ENCODE assay signal across 1 cellular context in the genomic region with DNA sequence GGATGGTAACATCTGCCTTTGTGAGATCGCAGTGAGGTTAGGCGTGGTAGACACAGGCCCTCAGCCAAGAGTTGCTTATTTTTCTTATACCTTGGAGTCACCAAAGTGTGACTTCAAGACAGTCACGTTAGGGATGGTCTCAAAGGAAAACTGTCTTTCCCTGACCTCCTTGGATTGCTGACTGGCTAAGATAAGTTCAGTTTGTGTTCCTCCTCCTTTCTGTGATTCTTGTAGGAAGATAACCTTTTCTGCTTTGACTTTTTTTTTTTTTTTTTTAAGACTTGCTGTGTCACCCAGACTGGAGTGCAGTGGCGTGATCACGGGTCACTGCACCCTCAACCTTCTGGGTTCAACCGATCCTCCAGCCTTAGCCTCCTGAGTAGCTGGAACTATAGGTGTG.
TF ChIP-seq lines count a peak whose summit lies in the region.

No MANE protein-coding gene starts in this region.

TF ChIP-seq in K562, 482 proteins besides CTCF, POLR2A, EP300 and RAD21 (continued from another document and continues in another):
- TF ChIP-seq, protein P1, sequence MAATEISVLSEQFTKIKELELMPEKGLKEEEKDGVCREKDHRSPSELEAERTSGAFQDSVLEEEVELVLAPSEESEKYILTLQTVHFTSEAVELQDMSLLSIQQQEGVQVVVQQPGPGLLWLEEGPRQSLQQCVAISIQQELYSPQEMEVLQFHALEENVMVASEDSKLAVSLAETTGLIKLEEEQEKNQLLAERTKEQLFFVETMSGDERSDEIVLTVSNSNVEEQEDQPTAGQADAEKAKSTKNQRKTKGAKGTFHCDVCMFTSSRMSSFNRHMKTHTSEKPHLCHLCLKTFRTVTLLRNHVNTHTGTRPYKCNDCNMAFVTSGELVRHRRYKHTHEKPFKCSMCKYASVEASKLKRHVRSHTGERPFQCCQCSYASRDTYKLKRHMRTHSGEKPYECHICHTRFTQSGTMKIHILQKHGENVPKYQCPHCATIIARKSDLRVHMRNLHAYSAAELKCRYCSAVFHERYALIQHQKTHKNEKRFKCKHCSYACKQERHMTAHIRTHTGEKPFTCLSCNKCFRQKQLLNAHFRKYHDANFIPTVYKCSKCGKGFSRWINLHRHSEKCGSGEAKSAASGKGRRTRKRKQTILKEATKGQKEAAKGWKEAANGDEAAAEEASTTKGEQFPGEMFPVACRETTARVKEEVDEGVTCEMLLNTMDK (IDR thresholded peaks at IDR 0.05; ENCODE audit: borderline replicate concordance, insufficient read depth, low read depth, low read length, poor library complexity, severe bottlenecking): no peak
- TF ChIP-seq, protein P2, sequence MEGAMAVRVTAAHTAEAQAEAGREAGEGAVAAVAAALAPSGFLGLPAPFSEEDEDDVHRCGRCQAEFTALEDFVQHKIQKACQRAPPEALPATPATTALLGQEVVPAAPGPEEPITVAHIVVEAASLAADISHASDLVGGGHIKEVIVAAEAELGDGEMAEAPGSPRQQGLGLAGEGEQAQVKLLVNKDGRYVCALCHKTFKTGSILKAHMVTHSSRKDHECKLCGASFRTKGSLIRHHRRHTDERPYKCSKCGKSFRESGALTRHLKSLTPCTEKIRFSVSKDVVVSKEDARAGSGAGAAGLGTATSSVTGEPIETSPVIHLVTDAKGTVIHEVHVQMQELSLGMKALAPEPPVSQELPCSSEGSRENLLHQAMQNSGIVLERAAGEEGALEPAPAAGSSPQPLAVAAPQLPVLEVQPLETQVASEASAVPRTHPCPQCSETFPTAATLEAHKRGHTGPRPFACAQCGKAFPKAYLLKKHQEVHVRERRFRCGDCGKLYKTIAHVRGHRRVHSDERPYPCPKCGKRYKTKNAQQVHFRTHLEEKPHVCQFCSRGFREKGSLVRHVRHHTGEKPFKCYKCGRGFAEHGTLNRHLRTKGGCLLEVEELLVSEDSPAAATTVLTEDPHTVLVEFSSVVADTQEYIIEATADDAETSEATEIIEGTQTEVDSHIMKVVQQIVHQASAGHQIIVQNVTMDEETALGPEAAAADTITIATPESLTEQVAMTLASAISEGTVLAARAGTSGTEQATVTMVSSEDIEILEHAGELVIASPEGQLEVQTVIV (CRISPR knock-in tag; IDR thresholded peaks at IDR 0.05; ENCODE audit: borderline replicate concordance): no peak
- TF ChIP-seq, protein P3, sequence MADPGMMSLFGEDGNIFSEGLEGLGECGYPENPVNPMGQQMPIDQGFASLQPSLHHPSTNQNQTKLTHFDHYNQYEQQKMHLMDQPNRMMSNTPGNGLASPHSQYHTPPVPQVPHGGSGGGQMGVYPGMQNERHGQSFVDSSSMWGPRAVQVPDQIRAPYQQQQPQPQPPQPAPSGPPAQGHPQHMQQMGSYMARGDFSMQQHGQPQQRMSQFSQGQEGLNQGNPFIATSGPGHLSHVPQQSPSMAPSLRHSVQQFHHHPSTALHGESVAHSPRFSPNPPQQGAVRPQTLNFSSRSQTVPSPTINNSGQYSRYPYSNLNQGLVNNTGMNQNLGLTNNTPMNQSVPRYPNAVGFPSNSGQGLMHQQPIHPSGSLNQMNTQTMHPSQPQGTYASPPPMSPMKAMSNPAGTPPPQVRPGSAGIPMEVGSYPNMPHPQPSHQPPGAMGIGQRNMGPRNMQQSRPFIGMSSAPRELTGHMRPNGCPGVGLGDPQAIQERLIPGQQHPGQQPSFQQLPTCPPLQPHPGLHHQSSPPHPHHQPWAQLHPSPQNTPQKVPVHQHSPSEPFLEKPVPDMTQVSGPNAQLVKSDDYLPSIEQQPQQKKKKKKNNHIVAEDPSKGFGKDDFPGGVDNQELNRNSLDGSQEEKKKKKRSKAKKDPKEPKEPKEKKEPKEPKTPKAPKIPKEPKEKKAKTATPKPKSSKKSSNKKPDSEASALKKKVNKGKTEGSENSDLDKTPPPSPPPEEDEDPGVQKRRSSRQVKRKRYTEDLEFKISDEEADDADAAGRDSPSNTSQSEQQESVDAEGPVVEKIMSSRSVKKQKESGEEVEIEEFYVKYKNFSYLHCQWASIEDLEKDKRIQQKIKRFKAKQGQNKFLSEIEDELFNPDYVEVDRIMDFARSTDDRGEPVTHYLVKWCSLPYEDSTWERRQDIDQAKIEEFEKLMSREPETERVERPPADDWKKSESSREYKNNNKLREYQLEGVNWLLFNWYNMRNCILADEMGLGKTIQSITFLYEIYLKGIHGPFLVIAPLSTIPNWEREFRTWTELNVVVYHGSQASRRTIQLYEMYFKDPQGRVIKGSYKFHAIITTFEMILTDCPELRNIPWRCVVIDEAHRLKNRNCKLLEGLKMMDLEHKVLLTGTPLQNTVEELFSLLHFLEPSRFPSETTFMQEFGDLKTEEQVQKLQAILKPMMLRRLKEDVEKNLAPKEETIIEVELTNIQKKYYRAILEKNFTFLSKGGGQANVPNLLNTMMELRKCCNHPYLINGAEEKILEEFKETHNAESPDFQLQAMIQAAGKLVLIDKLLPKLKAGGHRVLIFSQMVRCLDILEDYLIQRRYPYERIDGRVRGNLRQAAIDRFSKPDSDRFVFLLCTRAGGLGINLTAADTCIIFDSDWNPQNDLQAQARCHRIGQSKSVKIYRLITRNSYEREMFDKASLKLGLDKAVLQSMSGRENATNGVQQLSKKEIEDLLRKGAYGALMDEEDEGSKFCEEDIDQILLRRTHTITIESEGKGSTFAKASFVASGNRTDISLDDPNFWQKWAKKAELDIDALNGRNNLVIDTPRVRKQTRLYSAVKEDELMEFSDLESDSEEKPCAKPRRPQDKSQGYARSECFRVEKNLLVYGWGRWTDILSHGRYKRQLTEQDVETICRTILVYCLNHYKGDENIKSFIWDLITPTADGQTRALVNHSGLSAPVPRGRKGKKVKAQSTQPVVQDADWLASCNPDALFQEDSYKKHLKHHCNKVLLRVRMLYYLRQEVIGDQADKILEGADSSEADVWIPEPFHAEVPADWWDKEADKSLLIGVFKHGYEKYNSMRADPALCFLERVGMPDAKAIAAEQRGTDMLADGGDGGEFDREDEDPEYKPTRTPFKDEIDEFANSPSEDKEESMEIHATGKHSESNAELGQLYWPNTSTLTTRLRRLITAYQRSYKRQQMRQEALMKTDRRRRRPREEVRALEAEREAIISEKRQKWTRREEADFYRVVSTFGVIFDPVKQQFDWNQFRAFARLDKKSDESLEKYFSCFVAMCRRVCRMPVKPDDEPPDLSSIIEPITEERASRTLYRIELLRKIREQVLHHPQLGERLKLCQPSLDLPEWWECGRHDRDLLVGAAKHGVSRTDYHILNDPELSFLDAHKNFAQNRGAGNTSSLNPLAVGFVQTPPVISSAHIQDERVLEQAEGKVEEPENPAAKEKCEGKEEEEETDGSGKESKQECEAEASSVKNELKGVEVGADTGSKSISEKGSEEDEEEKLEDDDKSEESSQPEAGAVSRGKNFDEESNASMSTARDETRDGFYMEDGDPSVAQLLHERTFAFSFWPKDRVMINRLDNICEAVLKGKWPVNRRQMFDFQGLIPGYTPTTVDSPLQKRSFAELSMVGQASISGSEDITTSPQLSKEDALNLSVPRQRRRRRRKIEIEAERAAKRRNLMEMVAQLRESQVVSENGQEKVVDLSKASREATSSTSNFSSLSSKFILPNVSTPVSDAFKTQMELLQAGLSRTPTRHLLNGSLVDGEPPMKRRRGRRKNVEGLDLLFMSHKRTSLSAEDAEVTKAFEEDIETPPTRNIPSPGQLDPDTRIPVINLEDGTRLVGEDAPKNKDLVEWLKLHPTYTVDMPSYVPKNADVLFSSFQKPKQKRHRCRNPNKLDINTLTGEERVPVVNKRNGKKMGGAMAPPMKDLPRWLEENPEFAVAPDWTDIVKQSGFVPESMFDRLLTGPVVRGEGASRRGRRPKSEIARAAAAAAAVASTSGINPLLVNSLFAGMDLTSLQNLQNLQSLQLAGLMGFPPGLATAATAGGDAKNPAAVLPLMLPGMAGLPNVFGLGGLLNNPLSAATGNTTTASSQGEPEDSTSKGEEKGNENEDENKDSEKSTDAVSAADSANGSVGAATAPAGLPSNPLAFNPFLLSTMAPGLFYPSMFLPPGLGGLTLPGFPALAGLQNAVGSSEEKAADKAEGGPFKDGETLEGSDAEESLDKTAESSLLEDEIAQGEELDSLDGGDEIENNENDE (IDR thresholded peaks at IDR 0.05; ENCODE audit: low read depth, low read length): no peak
- TF ChIP-seq SNRNP70 (optimal IDR thresholded peaks at IDR 0.05; ENCODE audit: low read depth, low read length) (no peak), KLF1 (tag; IDR thresholded peaks at IDR 0.05) (no peak), LEF1 (IDR thresholded peaks at IDR 0.05) (peak; percentile 56; the same call in 1 of the 2 replicates), PHTF2 (CRISPR knock-in tag; IDR thresholded peaks at IDR 0.05) (no peak), ZNF197 (CRISPR knock-in tag; IDR thresholded peaks at IDR 0.05; ENCODE audit: low read depth) (no peak), BRCA1 (IDR thresholded peaks at IDR 0.05) (no peak), BRCA1 (CRISPR knock-in tag; IDR thresholded peaks at IDR 0.05) (no peak), ILK (tag; IDR thresholded peaks at IDR 0.05; ENCODE audit: borderline replicate concordance, low read depth) (no peak)
- TF ChIP-seq, protein P4, sequence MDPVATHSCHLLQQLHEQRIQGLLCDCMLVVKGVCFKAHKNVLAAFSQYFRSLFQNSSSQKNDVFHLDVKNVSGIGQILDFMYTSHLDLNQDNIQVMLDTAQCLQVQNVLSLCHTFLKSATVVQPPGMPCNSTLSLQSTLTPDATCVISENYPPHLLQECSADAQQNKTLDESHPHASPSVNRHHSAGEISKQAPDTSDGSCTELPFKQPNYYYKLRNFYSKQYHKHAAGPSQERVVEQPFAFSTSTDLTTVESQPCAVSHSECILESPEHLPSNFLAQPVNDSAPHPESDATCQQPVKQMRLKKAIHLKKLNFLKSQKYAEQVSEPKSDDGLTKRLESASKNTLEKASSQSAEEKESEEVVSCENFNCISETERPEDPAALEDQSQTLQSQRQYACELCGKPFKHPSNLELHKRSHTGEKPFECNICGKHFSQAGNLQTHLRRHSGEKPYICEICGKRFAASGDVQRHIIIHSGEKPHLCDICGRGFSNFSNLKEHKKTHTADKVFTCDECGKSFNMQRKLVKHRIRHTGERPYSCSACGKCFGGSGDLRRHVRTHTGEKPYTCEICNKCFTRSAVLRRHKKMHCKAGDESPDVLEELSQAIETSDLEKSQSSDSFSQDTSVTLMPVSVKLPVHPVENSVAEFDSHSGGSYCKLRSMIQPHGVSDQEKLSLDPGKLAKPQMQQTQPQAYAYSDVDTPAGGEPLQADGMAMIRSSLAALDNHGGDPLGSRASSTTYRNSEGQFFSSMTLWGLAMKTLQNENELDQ (CRISPR knock-in tag; IDR thresholded peaks at IDR 0.05; ENCODE audit: borderline replicate concordance): no peak
- TF ChIP-seq, protein P5, sequence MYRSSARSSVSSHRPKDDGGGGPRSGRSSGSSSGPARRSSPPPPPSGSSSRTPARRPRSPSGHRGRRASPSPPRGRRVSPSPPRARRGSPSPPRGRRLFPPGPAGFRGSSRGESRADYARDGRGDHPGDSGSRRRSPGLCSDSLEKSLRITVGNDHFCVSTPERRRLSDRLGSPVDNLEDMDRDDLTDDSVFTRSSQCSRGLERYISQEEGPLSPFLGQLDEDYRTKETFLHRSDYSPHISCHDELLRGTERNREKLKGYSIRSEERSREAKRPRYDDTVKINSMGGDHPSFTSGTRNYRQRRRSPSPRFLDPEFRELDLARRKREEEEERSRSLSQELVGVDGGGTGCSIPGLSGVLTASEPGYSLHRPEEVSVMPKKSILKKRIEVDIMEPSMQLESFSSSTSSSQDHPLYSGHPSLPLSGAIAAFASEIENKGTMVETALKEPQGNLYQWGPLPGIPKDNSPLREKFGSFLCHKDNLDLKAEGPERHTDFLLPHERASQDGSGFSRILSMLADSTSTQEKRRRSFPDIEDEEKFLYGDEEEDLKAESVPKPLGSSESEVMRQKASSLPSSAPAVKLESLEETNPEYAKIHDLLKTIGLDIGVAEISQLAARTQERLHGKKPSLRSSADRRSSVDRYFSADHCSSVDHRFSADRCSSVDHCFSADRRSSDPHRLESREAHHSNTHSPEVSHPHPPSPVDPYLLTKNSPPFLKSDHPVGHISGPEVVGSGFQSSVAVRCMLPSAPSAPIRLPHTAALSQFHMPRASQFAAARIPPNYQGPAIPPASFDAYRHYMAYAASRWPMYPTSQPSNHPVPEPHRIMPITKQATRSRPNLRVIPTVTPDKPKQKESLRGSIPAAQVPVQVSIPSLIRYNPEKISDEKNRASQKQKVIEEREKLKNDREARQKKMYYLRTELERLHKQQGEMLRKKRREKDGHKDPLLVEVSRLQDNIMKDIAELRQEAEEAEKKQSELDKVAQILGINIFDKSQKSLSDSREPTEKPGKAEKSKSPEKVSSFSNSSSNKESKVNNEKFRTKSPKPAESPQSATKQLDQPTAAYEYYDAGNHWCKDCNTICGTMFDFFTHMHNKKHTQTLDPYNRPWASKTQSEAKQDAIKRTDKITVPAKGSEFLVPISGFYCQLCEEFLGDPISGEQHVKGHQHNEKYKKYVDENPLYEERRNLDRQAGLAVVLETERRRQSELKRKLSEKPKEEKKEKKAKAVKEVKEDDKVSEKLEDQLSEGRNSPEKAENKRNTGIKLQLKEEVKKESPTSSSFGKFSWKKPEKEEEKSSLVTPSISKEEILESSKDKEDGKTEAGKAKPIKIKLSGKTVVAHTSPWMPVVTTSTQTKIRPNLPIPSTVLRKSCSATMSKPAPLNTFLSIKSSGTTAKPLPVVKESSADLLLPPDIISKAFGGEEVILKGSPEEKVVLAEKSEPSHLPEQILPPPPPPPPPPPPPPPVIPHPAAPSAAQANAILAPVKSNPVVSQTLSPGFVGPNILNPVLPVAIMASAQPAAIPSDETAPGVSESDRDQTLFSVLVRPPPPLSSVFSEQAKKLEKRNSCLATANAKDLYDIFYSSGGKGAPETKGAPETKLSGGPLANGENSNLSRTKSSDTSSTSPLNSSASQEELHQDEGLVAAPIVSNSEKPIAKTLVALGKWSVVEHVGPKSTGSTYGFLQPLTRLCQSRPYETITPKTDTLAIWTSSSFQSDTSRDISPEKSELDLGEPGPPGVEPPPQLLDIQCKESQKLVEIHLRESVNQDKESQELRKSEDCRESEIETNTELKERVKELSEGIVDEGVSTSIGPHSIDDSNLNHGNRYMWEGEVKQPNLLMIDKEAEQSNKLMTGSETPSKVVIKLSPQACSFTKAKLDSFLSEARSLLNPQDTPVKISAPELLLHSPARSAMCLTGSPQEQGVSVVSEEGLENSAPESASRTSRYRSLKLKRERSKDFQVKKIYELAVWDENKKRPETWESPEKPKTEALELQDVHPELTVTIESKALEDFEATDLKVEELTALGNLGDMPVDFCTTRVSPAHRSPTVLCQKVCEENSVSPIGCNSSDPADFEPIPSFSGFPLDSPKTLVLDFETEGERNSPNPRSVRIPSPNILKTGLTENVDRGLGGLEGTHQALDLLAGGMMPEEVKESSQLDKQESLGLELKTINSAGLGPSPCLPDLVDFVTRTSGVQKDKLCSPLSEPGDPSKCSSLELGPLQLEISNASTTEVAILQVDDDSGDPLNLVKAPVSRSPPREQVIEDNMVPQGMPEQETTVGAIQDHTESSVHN (IDR thresholded peaks at IDR 0.05; ENCODE audit: borderline replicate concordance in 1 of 2, low read depth in 1 of 2): no peak
- TF ChIP-seq, protein P6, sequence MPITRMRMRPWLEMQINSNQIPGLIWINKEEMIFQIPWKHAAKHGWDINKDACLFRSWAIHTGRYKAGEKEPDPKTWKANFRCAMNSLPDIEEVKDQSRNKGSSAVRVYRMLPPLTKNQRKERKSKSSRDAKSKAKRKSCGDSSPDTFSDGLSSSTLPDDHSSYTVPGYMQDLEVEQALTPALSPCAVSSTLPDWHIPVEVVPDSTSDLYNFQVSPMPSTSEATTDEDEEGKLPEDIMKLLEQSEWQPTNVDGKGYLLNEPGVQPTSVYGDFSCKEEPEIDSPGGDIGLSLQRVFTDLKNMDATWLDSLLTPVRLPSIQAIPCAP (CRISPR knock-in tag; IDR thresholded peaks at IDR 0.05; ENCODE audit: borderline replicate concordance): no peak
- TF ChIP-seq, protein P7, sequence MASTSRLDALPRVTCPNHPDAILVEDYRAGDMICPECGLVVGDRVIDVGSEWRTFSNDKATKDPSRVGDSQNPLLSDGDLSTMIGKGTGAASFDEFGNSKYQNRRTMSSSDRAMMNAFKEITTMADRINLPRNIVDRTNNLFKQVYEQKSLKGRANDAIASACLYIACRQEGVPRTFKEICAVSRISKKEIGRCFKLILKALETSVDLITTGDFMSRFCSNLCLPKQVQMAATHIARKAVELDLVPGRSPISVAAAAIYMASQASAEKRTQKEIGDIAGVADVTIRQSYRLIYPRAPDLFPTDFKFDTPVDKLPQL (IDR thresholded peaks at IDR 0.05; ENCODE audit: extremely low read depth, insufficient read length): no peak
